In the genomic region with DNA sequence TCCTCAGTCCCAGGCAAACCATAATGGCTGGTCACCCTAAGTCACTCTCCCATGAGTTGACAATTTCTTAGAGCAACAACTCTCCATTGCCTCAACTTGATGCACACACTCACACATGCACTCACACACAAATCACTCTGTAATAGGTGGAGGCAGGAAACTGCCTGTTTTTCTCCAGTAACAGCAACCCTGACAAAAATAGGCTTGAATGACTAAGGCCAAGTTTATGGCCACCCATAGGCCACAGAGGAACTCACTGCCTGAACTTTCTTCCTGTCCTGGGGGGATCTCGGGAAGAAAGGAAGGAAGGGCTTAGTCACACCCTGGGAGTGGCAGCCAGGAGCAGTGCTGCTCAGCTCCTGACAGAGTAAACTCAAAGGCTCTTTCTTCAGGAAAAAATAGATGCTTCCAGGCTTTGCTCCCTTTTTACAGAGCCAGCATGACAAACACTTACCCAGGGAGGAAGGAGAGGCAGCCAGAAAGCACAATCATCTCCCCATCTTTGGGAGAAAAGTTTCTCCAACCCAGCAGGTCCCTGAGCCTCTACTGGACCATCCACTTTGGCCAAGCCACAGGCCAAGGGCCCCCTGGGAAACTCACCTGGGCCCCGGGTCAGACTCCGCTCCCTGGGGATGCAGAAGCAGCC, we compare ENCODE assay signal across 8 cellular contexts. TPM values are rescaled to one million over a fixed set of nuclear protein-coding genes. Genes with fewer than 3 reads are reported as not detected.
A peak's percentile ranks its signal among the peaks of the same experiment; 100 is the strongest.
DNase-seq lines count a peak whose midpoint lies in the region; ATAC-seq and TF ChIP-seq lines count a peak whose summit lies in the region.

No MANE protein-coding gene starts in this region.

- WGBS in upper lobe of left lung, 2 donors: 14 to 29% methylated on average over 1 to 3 of the region's 3 CpGs

- H3K9me3 ChIP-seq in upper lobe of left lung: no peaks in the 10 kb centered on the region

- H3K4me1 ChIP-seq in upper lobe of left lung: peaks cover 15 to 37% (median 22%) of the 10 kb centered on the region in 4 donors

- ATAC-seq in left lobe of liver (peak; percentile 74), upper lobe of left lung (ENCODE audit: low FRiP score in 2 of 2) (peak; percentile 65 to 81), HG02884 (IDR thresholded peaks at IDR 0.05; ENCODE audit: unreplicated experiment) (no peak), GM18909 (IDR thresholded peaks at IDR 0.05; ENCODE audit: poor library complexity, unreplicated experiment) (no peak), HG02571 (IDR thresholded peaks at IDR 0.05; ENCODE audit: unreplicated experiment) (no peak)

- H3K4me3 ChIP-seq in cardiac fibroblast (replicated peaks in 1 of 2; ENCODE audit: low read depth in 2 of 2, low read length in 2 of 2) (no peak overlapping the region), upper lobe of left lung (no peak overlapping the region)

- H3K36me3 ChIP-seq in upper lobe of left lung: no peaks in the 10 kb centered on the region

- DNase-seq in LHCN-M2 (ENCODE audit: low read depth) (peak; percentile 90), cardiac fibroblast (ENCODE audit: low read depth in 2 of 2) (peak; percentile 84 to 91), left lobe of liver (ENCODE audit: low spot score) (no peak), upper lobe of left lung (peak in 1 of 2 donors; percentile 34), DMS53 (lab: John Stamatoyannopoulos, UW) (no peak)

- TF ChIP-seq POLR2A in upper lobe of left lung (IDR thresholded peaks at IDR 0.05): no peak

- no peak for TF ChIP-seq CTCF in cardiac fibroblast (IDR thresholded peaks at IDR 0.05; ENCODE audit: low read depth, low read length)
- no peak for TF ChIP-seq CTCF in upper lobe of left lung (IDR thresholded peaks at IDR 0.05)

- H3K27ac ChIP-seq in upper lobe of left lung: peak overlapping the region; percentile 29 to 81 (median 66)

- peak in 2 of 4 donors; percentile 28 to 48 for TF ChIP-seq EP300 in upper lobe of left lung (IDR thresholded peaks at IDR 0.05)

- H3K27me3 ChIP-seq in upper lobe of left lung: no peaks in the 10 kb centered on the region

RNA-seq across cellular contexts. Expression of a gene that starts 0.4 kb away (rescaled TPM):
- 3.6 and 4.4 TPM in 2 replicates for total RNA-seq in LHCN-M2 (2014; rRNA removed)
- polyA plus RNA-seq in LHCN-M2 (2012): 1.5 TPM
- 0.43 TPM for total RNA-seq in left lobe of liver
- 1 to 10 TPM in 3 of 6 donors, under 1 TPM in 3; under 0.01 to 3.1 (median 1.2) TPM for total RNA-seq in upper lobe of left lung

Comparison
In these comparisons a context has a peak if more than half of its experiments do, and no peak if none do; other contexts are left out.
1. DNase-seq: peak in LHCN-M2 (single experiment) and cardiac fibroblast (2 of 2); none in left lobe of liver (single experiment) and DMS53 (single experiment).
2. ATAC-seq: peak in left lobe of liver (single experiment) and upper lobe of left lung (2 of 2); none in HG02884 (single experiment), GM18909 (single experiment) and HG02571 (single experiment).